23 cellular contexts compared by ENCODE assay signal in genomic region chr15:83692820-83693581, GRCh38. TPM values are rescaled to one million over a fixed set of nuclear protein-coding genes. Genes with fewer than 3 reads are reported as not detected.
DNase-seq lines count a peak whose midpoint lies in the region; ATAC-seq and TF ChIP-seq lines count a peak whose summit lies in the region.
"Had no signal": no experiment of that assay in that cellular context is flagged by ENCODE, and none has a peak within 500 bp of the region (broad histone marks: within the 10 kb centered on the region; RNA-seq: fewer than 3 reads in every experiment).

No MANE protein-coding gene starts in this region.

- H2BK15ac ChIP-seq in mesenchymal stem cell (ENCODE audit: low read depth, poor library complexity, severe bottlenecking): no peak overlapping the region

- TF ChIP-seq CTCF in cardiac fibroblast (IDR thresholded peaks at IDR 0.05; ENCODE audit: low read depth, low read length): no peak

- H3K36me3 ChIP-seq in HUES48 (ENCODE audit: control insufficient read depth, insufficient read depth, low read length): no peaks in the 10 kb centered on the region
- no peaks in the 10 kb centered on the region for H3K36me3 ChIP-seq in mesenchymal stem cell (ENCODE audit: control insufficient read depth in 1 of 2, insufficient read depth in 2 of 2, low read depth in 1 of 2, low read length in 2 of 2)
- H3K36me3 ChIP-seq in stomach smooth muscle (ENCODE audit: control insufficient read depth in 2 of 2, insufficient read depth in 2 of 2, low read length in 2 of 2): no peaks in the 10 kb centered on the region
- H3K36me3 ChIP-seq: BLaER1 treated with 17β-estradiol and CSF1 and Interleukin-3, amounts not matched to agents 10 nM and 100 nM; thyroid gland had no signal

- DNase-seq in cardiac fibroblast (ENCODE audit: low read depth in 2 of 2) (peak; percentile 13 to 21), mesenchymal stem cell (peak; percentile 51), inferior parietal cortex (ENCODE audit: extremely low spot score) (no peak), NCI-H526 treated with DMSO at 0.1 percent for 48 hours (lab: John Stamatoyannopoulos, UW) (no peak)
- DNase-seq: activated CD8-positive, alpha-beta T cell treated with anti-CD3 and anti-CD28 coated beads for 36 hours; GOT3; IMR-90; islet precursor cell; NCI-H1694; NCI-H524 treated with DMSO at 0.1 percent for 48 hours; posterior cingulate gyrus; SIG-M5; stimulated activated naive CD8-positive, alpha-beta T cell treated with anti-CD3 and anti-CD28 coated beads, Interleukin-15, Interleukin-2, amounts not matched to agents 100 U/mL and 50 U/mL, for 24 hours; T-helper 1 cell; thyroid gland had no signal

- H2AFZ ChIP-seq in mesenchymal stem cell (ENCODE audit: low read depth, low read length): peak overlapping the region; percentile 70

- no peaks in the 10 kb centered on the region for H3K79me1 ChIP-seq in mesenchymal stem cell (replicated peaks; ENCODE audit: low read length, poor library complexity, severe bottlenecking)

- H2BK120ac ChIP-seq in mesenchymal stem cell (ENCODE audit: low read depth, low read length): no peak overlapping the region

- peaks cover 22% of the 10 kb centered on the region for H3K4me1 ChIP-seq in HUES48 (ENCODE audit: control insufficient read depth, insufficient read depth, low read length)
- H3K4me1 ChIP-seq in mesenchymal stem cell (ENCODE audit: control insufficient read depth, insufficient read depth, low read depth, low read length): peaks cover 2% of the 10 kb centered on the region
- H3K4me1 ChIP-seq in stomach smooth muscle (ENCODE audit: control insufficient read depth, insufficient read depth, low read length): peaks cover 43% of the 10 kb centered on the region
- H3K4me1 ChIP-seq: BLaER1 treated with 17β-estradiol and CSF1 and Interleukin-3, amounts not matched to agents 10 nM and 100 nM; thyroid gland had no signal

- H3K27me3 ChIP-seq in HUES48 (ENCODE audit: control insufficient read depth, insufficient read depth, low read length) (no peaks in the 10 kb centered on the region), mesenchymal stem cell (ENCODE audit: control insufficient read depth in 1 of 2, insufficient read depth in 1 of 2, low read length in 2 of 2) (no peaks in the 10 kb centered on the region), stomach smooth muscle (ENCODE audit: control insufficient read depth in 1 of 2, insufficient read depth in 2 of 2, low read length in 2 of 2) (no peaks in the 10 kb centered on the region)
- H3K27me3 ChIP-seq: BLaER1 treated with 17β-estradiol and CSF1 and Interleukin-3, amounts not matched to agents 10 nM and 100 nM; thyroid gland had no signal

- peak overlapping the region in 1 of 2 experiments; percentile 78 for H3K4ac ChIP-seq in mesenchymal stem cell (ENCODE audit: low read depth in 1 of 2, low read length in 2 of 2)

- no peak overlapping the region for H3K4me3 ChIP-seq in HUES48 (ENCODE audit: low read depth, low read length)
- no peak overlapping the region for H3K4me3 ChIP-seq in cardiac fibroblast (replicated peaks in 1 of 2; ENCODE audit: low read depth in 2 of 2, low read length in 2 of 2)
- H3K4me3 ChIP-seq in mesenchymal stem cell (ENCODE audit: insufficient read depth in 1 of 2, low read depth in 1 of 2, low read length in 2 of 2): no peak overlapping the region
- peak overlapping the region; percentile 7 to 55 for H3K4me3 ChIP-seq in stomach smooth muscle (ENCODE audit: low read length in 2 of 2)
- H3K4me3 ChIP-seq: BLaER1 treated with 17β-estradiol and CSF1 and Interleukin-3, amounts not matched to agents 10 nM and 100 nM; lung; thyroid gland had no signal

- no peak for ATAC-seq in GM21723 (IDR thresholded peaks at IDR 0.05; ENCODE audit: unreplicated experiment)
- ATAC-seq: activated CD8-positive, alpha-beta T cell treated with anti-CD3 and anti-CD28 coated beads for 36 hours; activated T-helper 17 cell treated with anti-CD3 and anti-CD28 coated beads, Interleukin-2, amount 50 U/mL, for 72 hours; Panc1; stimulated activated naive CD8-positive, alpha-beta T cell treated with anti-CD3 and anti-CD28 coated beads, Interleukin-15, Interleukin-2, amounts not matched to agents 100 U/mL and 50 U/mL, for 24 hours had no signal

- H3K9me3 ChIP-seq in HUES48 (ENCODE audit: control insufficient read depth, insufficient read depth, low read length) (no peaks in the 10 kb centered on the region), mesenchymal stem cell (ENCODE audit: control insufficient read depth, low read length) (no peaks in the 10 kb centered on the region), stomach smooth muscle (ENCODE audit: control insufficient read depth in 2 of 2, low read length in 2 of 2) (no peaks in the 10 kb centered on the region)
- H3K9me3 ChIP-seq: BLaER1 treated with 17β-estradiol and CSF1 and Interleukin-3, amounts not matched to agents 10 nM and 100 nM; thyroid gland had no signal

- no peak overlapping the region for H2BK5ac ChIP-seq in mesenchymal stem cell (ENCODE audit: low read depth, low read length, poor library complexity, severe bottlenecking)

- H3K23ac ChIP-seq in mesenchymal stem cell (ENCODE audit: low read length in 2 of 2): no peak overlapping the region

- H4K8ac ChIP-seq in mesenchymal stem cell (ENCODE audit: low read length): peak overlapping the region; percentile 76

- H2AK5ac ChIP-seq in mesenchymal stem cell (ENCODE audit: low read length, severe bottlenecking): no peak overlapping the region

- H3K9ac ChIP-seq in HUES48 (ENCODE audit: low read depth, low read length): no peak overlapping the region
- no peak overlapping the region for H3K9ac ChIP-seq in mesenchymal stem cell (ENCODE audit: low read length)
- no peak overlapping the region for H3K9ac ChIP-seq in stomach smooth muscle (ENCODE audit: low read length in 2 of 2)
- H3K9ac ChIP-seq: BLaER1 treated with 17β-estradiol and CSF1 and Interleukin-3, amounts not matched to agents 10 nM and 100 nM had no signal

- peak overlapping the region; percentile 69 to 81 for H3K18ac ChIP-seq in mesenchymal stem cell (ENCODE audit: low read depth in 1 of 2, low read length in 2 of 2)

- 43% methylated on average over 7 of the region's 10 CpGs for WGBS in mesenchymal stem cell

- no peak overlapping the region for H3K4me2 ChIP-seq in mesenchymal stem cell (ENCODE audit: low read length, poor library complexity, severe bottlenecking)
- H3K4me2 ChIP-seq: BLaER1 treated with 17β-estradiol and CSF1 and Interleukin-3, amounts not matched to agents 10 nM and 100 nM had no signal

- H2BK12ac ChIP-seq in mesenchymal stem cell (ENCODE audit: low read length in 2 of 2): peak overlapping the region; percentile 87 to 95

- H3K27ac ChIP-seq in HUES48 (ENCODE audit: low read depth, low read length): peak overlapping the region; percentile 80
- H3K27ac ChIP-seq in mesenchymal stem cell (ENCODE audit: low read length, poor library complexity, severe bottlenecking): no peak overlapping the region
- peak overlapping the region; percentile 84 for H3K27ac ChIP-seq in stomach smooth muscle (ENCODE audit: low read length)
- H3K27ac ChIP-seq: BLaER1 treated with 17β-estradiol and CSF1 and Interleukin-3, amounts not matched to agents 10 nM and 100 nM; thyroid gland had no signal

- H4K91ac ChIP-seq in mesenchymal stem cell (ENCODE audit: low read length): peak overlapping the region; percentile 97

- H3K14ac ChIP-seq in mesenchymal stem cell (ENCODE audit: low read length in 2 of 2): no peak overlapping the region

RNA-seq across cellular contexts. Expression of gene ADAMTSL3, which starts 39.1 kb away (rescaled TPM):
- polyA plus RNA-seq in mesenchymal stem cell (2013, experiment 1 of 2): 0.11 TPM
- 0.14 TPM for polyA plus RNA-seq in mesenchymal stem cell (2013, experiment 2 of 2)
- polyA plus RNA-seq: endothelial cell of umbilical vein had no signal

Comparison
In these comparisons a context has a peak if more than half of its experiments do, and no peak if none do; other contexts are left out.
1. H3K4me3 ChIP-seq: peak in stomach smooth muscle (2 of 2); none in HUES48 (single experiment), cardiac fibroblast (0 of 2) and mesenchymal stem cell (0 of 2).
2. DNase-seq: peak in cardiac fibroblast (2 of 2) and mesenchymal stem cell (single experiment); none in inferior parietal cortex (single experiment) and NCI-H526 treated with DMSO at 0.1 percent for 48 hours (single experiment).